ENCODE assay signal across 13 cellular contexts in genomic region chr22:28012811-28013460, GRCh38.
"Had no signal": no experiment of that assay in that cellular context is flagged by ENCODE, and none has a peak within 500 bp of the region (broad histone marks: within the 10 kb centered on the region; RNA-seq: fewer than 3 reads in every experiment).

No MANE protein-coding gene starts in this region.

- H3K9me3 ChIP-seq: testis had no signal

- H3K27ac Mint-ChIP-seq: activated CD8-positive, alpha-beta T cell treated with anti-CD3 and anti-CD28 coated beads for 36 hours; natural killer cell; stimulated activated naive CD8-positive, alpha-beta T cell treated with anti-CD3 and anti-CD28 coated beads, Interleukin-15, Interleukin-2, amounts not matched to agents 100 ng/mL and 50 ng/mL, for 24 hours had no signal

- DNase-seq: activated CD4-positive, alpha-beta T cell treated with anti-CD3 and anti-CD28 coated beads for 1 hour; activated CD8-positive, alpha-beta memory T cell treated with anti-CD3 and anti-CD28 coated beads, Interleukin-2, amount 50 U/mL, for 4 hours; activated CD8-positive, alpha-beta T cell treated with anti-CD3 and anti-CD28 coated beads for 36 hours; activated naive CD4-positive, alpha-beta T cell treated with Interleukin-2 at 50 U/mL for 16 hours; caudate nucleus; cortex of kidney; effector CD8-positive, alpha-beta T cell; natural killer cell; stimulated activated CD4-positive, alpha-beta T cell treated with anti-CD3 and anti-CD28 coated beads, Interleukin-4, amount 100 ng/mL, for 24 hours; SW 1271; T-helper 9 cell; testis had no signal

- ATAC-seq: activated CD8-positive, alpha-beta T cell treated with anti-CD3 and anti-CD28 coated beads for 36 hours; natural killer cell had no signal

- H3K27me3 Mint-ChIP-seq: activated CD8-positive, alpha-beta T cell treated with anti-CD3 and anti-CD28 coated beads for 36 hours; stimulated activated naive CD8-positive, alpha-beta T cell treated with anti-CD3 and anti-CD28 coated beads, Interleukin-15, Interleukin-2, amounts not matched to agents 100 ng/mL and 50 ng/mL, for 24 hours had no signal

- H3K36me3 Mint-ChIP-seq: natural killer cell had no signal

- H3K27ac ChIP-seq: testis had no signal

- H3K9me3 Mint-ChIP-seq: activated CD8-positive, alpha-beta T cell treated with anti-CD3 and anti-CD28 coated beads for 36 hours; natural killer cell; stimulated activated naive CD8-positive, alpha-beta T cell treated with anti-CD3 and anti-CD28 coated beads, Interleukin-15, Interleukin-2, amounts not matched to agents 100 ng/mL and 50 ng/mL, for 24 hours had no signal

- H3K4me3 Mint-ChIP-seq: activated CD8-positive, alpha-beta T cell treated with anti-CD3 and anti-CD28 coated beads for 36 hours; natural killer cell; stimulated activated naive CD8-positive, alpha-beta T cell treated with anti-CD3 and anti-CD28 coated beads, Interleukin-15, Interleukin-2, amounts not matched to agents 100 ng/mL and 50 ng/mL, for 24 hours had no signal

- H3K4me3 ChIP-seq: testis had no signal

- H3K27me3 ChIP-seq: testis had no signal

- H3K4me1 ChIP-seq: testis had no signal
